In genomic region chr16:87602005-87602790, GRCh38 we compare ENCODE assay signal across 8 cellular contexts. TPM values are rescaled to one million over a fixed set of nuclear protein-coding genes. Genes with fewer than 3 reads are reported as not detected.
DNase-seq lines count a peak whose midpoint lies in the region; ATAC-seq and TF ChIP-seq lines count a peak whose summit lies in the region.

JPH3 (plus strand) TSS chr16:87602508; CDS start chr16:87603147, 639 bp downstream.

- peak within 1 kb of the TSS; percentile 55 for H3K4me3 Mint-ChIP-seq in activated B cell treated with CpG ODN at 0.5 μM for 24 hours

- H3K4me1 Mint-ChIP-seq in activated B cell treated with CpG ODN at 0.5 μM for 24 hours: peaks cover 9% of the 10 kb centered on the region

- intact Hi-C loops in activated B cell treated with CpG ODN at 0.5 μM for 24 hours (cut with micrococcal nuclease): no loop called here

- H3K36me3 Mint-ChIP-seq in activated B cell treated with CpG ODN at 0.5 μM for 24 hours (ENCODE audit: low read depth): no peaks in the 10 kb centered on the region

- peaks cover 59% of the 10 kb centered on the region for H3K27me3 Mint-ChIP-seq in activated B cell treated with CpG ODN at 0.5 μM for 24 hours

- POLR2A ChIA-PET in activated B cell treated with CpG ODN at 0.5 μM for 24 hours (lab: Charles Lee): no interaction called here

- CTCF ChIA-PET in activated B cell treated with CpG ODN at 0.5 μM for 24 hours (lab: Charles Lee): no interaction called here

- peak; percentile 12 for DNase-seq in stimulated activated CD4-positive, alpha-beta T cell treated with anti-CD3 and anti-CD28 coated beads, Interleukin-15, amount 100 ng/mL, for 24 hours
- no peak for DNase-seq in stimulated activated CD4-positive, alpha-beta T cell treated with anti-CD3 and anti-CD28 coated beads, Interleukin-1b, Interleukin-23, amount 100 ng/mL, for 48 hours
- no peak for DNase-seq in activated B cell treated with CpG ODN at 0.5 μM for 24 hours
- peak; percentile 90 for DNase-seq in iPS-NIHi11 (ENCODE audit: low spot score)
- DNase-seq in GM20000 (ENCODE audit: low spot score): no peak
- no peak for DNase-seq in NCI-H2029 (lab: John Stamatoyannopoulos, UW)
- DNase-seq in NK-92 (lab: John Stamatoyannopoulos, UW; ENCODE audit: unreplicated experiment): no peak

- no peak for ATAC-seq in activated B cell treated with CpG ODN at 0.5 μM for 24 hours (ENCODE audit: low read depth)
- ATAC-seq in GM19023 (IDR thresholded peaks at IDR 0.05; ENCODE audit: unreplicated experiment): no peak

- TF ChIP-seq CTCF in activated B cell treated with CpG ODN at 0.5 μM for 24 hours (IDR thresholded peaks at IDR 0.05) (no peak), GM20000 (IDR thresholded peaks at IDR 0.05; ENCODE audit: extremely low read depth, missing control alignments) (no peak)

- no peak within 1 kb of the TSS for H3K27ac Mint-ChIP-seq in activated B cell treated with CpG ODN at 0.5 μM for 24 hours

- peaks cover 4% of the 10 kb centered on the region for H3K9me3 Mint-ChIP-seq in activated B cell treated with CpG ODN at 0.5 μM for 24 hours

RNA-seq across cellular contexts. Expression of gene JPH3, which starts in this region (rescaled TPM):
- total RNA-seq in activated B cell treated with CpG ODN at 0.5 μM for 24 hours: not detected in 2 replicates

Comparison
In these comparisons a context has a peak if more than half of its experiments do, and no peak if none do; other contexts are left out.
1. DNase-seq: peak in stimulated activated CD4-positive, alpha-beta T cell treated with anti-CD3 and anti-CD28 coated beads, Interleukin-15, amount 100 ng/mL, for 24 hours (single experiment) and iPS-NIHi11 (single experiment); none in stimulated activated CD4-positive, alpha-beta T cell treated with anti-CD3 and anti-CD28 coated beads, Interleukin-1b, Interleukin-23, amount 100 ng/mL, for 48 hours (single experiment), activated B cell treated with CpG ODN at 0.5 μM for 24 hours (single experiment), GM20000 (single experiment), NCI-H2029 (single experiment) and NK-92 (single experiment).